Comparison of ENCODE assay signal across 8 cellular contexts in the genomic region with DNA sequence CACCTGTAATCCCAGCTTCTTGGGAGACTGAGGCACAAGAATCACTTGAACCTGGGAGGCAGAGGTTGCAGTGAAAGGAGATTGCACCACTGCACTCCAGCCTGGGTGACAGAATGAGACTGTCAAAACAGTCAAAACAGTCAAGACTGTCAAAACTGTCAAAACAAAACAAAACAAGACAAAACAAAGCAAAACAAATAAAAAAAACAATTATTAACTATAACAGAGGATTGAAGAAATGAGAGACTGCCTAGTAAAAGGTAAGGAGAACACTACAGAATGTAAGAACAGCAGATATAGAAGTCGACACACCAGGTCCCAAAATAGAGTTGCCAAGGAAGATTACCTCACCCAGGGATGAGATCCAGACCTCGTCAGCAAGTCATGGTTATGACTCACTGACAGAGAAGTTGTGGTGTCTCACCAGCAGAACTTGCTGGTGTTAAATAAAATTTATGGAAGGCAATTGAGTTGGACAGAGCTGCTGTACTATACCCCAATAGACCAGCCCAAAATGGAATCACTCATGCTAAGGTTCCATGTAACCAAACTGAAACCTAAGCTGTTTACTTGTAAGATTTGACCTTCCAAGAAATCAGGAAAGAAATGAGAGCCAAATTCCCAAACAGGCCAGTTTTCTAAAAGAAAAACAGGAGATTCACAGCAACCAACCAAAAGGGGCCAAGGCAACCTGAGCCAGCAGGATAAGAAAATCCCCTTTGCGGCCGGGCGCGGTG. TPM values are rescaled to one million over a fixed set of nuclear protein-coding genes. Genes with fewer than 3 reads are reported as not detected.
DNase-seq lines count a peak whose midpoint lies in the region; ATAC-seq and TF ChIP-seq lines count a peak whose summit lies in the region.
"Had no signal": no experiment of that assay in that cellular context is flagged by ENCODE, and none has a peak within 500 bp of the region (broad histone marks: within the 10 kb centered on the region; RNA-seq: fewer than 3 reads in every experiment).

No MANE protein-coding gene starts in this region.

- no peaks in the 10 kb centered on the region for H3K36me3 Mint-ChIP-seq in stimulated activated effector memory CD8-positive, alpha-beta T cell treated with anti-CD3 and anti-CD28 coated beads, Interleukin-12 subunit alpha, Interleukin-12 subunit beta, amount 100 ng/mL, for 72 hours
- peaks cover 3% of the 10 kb centered on the region for H3K36me3 Mint-ChIP-seq in activated CD8-positive, alpha-beta T cell treated with anti-CD3 and anti-CD28 coated beads for 36 hours (ENCODE audit: low read depth)
- peaks cover 2% of the 10 kb centered on the region for H3K36me3 Mint-ChIP-seq in activated CD8-positive, alpha-beta memory T cell treated with anti-CD3 and anti-CD28 coated beads, Interleukin-2, amount 10 ng/mL, durations not matched to agents 7 days and 5 days

- intact Hi-C loops in Right ventricle myocardium superior (cut with DNase I): no loop called here
- intact Hi-C loops in activated CD8-positive, alpha-beta T cell treated with anti-CD3 and anti-CD28 coated beads for 36 hours (cut with micrococcal nuclease): no loop called here

- H3K79me2 ChIP-seq in SK-N-SH (ENCODE audit: insufficient read depth): no peaks in the 10 kb centered on the region

- no peaks in the 10 kb centered on the region for H4K20me1 ChIP-seq in SK-N-SH (ENCODE audit: insufficient read depth)

- POLR2A ChIA-PET in SK-N-SH (lab: Yijun Ruan, JAX): no interaction called here
- POLR2A ChIA-PET in activated CD8-positive, alpha-beta T cell treated with anti-CD3 and anti-CD28 coated beads for 36 hours (lab: Charles Lee): no interaction called here

- no peaks in the 10 kb centered on the region for H3K27me3 ChIP-seq in SK-N-SH (ENCODE audit: insufficient read depth)

- H3K27ac ChIP-seq in SK-N-SH (ENCODE audit: low read depth in 2 of 2, low read length in 1 of 2): peak overlapping the region in 1 of 2 experiments; percentile 62; a peak in 2 of 4 replicates

- H3K9me3 ChIP-seq in SK-N-SH: peaks cover 11% of the 10 kb centered on the region; the same call in 1 of the 2 replicates

- no peak overlapping the region for H3K27ac Mint-ChIP-seq in stimulated activated effector memory CD8-positive, alpha-beta T cell treated with anti-CD3 and anti-CD28 coated beads, Interleukin-12 subunit alpha, Interleukin-12 subunit beta, amount 100 ng/mL, for 72 hours
- H3K27ac Mint-ChIP-seq in activated CD8-positive, alpha-beta T cell treated with anti-CD3 and anti-CD28 coated beads for 36 hours: no peak overlapping the region
- H3K27ac Mint-ChIP-seq in activated CD8-positive, alpha-beta memory T cell treated with anti-CD3 and anti-CD28 coated beads, Interleukin-2, amount 10 ng/mL, durations not matched to agents 7 days and 5 days: no peak overlapping the region

- H3K27me3 Mint-ChIP-seq in activated CD8-positive, alpha-beta T cell treated with anti-CD3 and anti-CD28 coated beads for 36 hours: no peaks in the 10 kb centered on the region
- no peaks in the 10 kb centered on the region for H3K27me3 Mint-ChIP-seq in activated CD8-positive, alpha-beta memory T cell treated with anti-CD3 and anti-CD28 coated beads, Interleukin-2, amount 10 ng/mL, durations not matched to agents 7 days and 5 days

- CTCF ChIA-PET in SK-N-SH (lab: Yijun Ruan, JAX): no interaction called here
- CTCF ChIA-PET in activated CD8-positive, alpha-beta T cell treated with anti-CD3 and anti-CD28 coated beads for 36 hours (lab: Charles Lee): no interaction called here
- CTCF ChIA-PET in activated CD8-positive, alpha-beta memory T cell treated with anti-CD3 and anti-CD28 coated beads, Interleukin-2, amount 10 ng/mL, durations not matched to agents 7 days and 5 days (lab: Charles Lee): no interaction called here

- peaks cover 5% of the 10 kb centered on the region for H3K9me3 Mint-ChIP-seq in stimulated activated effector memory CD8-positive, alpha-beta T cell treated with anti-CD3 and anti-CD28 coated beads, Interleukin-12 subunit alpha, Interleukin-12 subunit beta, amount 100 ng/mL, for 72 hours
- H3K9me3 Mint-ChIP-seq in activated CD8-positive, alpha-beta T cell treated with anti-CD3 and anti-CD28 coated beads for 36 hours: peaks cover 8% of the 10 kb centered on the region
- H3K9me3 Mint-ChIP-seq in activated CD8-positive, alpha-beta memory T cell treated with anti-CD3 and anti-CD28 coated beads, Interleukin-2, amount 10 ng/mL, durations not matched to agents 7 days and 5 days (ENCODE audit: low read depth): peaks cover 9% of the 10 kb centered on the region

- H3K4me3 ChIP-seq in SK-N-SH (ENCODE audit: low read depth in 2 of 2, low read length in 1 of 2): no peak overlapping the region

- 0 out of 2 replicates have a peak overlapping the region, but pooled peaks have one; percentile 29 for H2AFZ ChIP-seq in SK-N-SH (ENCODE audit: low read depth)

- H3F3A ChIP-seq in SK-N-SH (replicated peaks; ENCODE audit: insufficient read depth): no peaks in the 10 kb centered on the region

- DNase-seq in HCEC 1CT: peak; percentile 81
- DNase-seq in SK-N-SH: no peak
- no peak for DNase-seq in Right ventricle myocardium superior
- DNase-seq in stimulated activated effector memory CD8-positive, alpha-beta T cell treated with anti-CD3 and anti-CD28 coated beads, Interleukin-12 subunit alpha, Interleukin-12 subunit beta, amount 100 ng/mL, for 72 hours (ENCODE audit: low spot score in 2 of 2): no peak
- DNase-seq in activated CD8-positive, alpha-beta T cell treated with anti-CD3 and anti-CD28 coated beads for 36 hours: no peak
- no peak for DNase-seq in activated CD8-positive, alpha-beta memory T cell treated with anti-CD3 and anti-CD28 coated beads, Interleukin-2, amount 10 ng/mL, durations not matched to agents 7 days and 5 days
- DNase-seq: NCI-H2171 had no signal

- H3K4me1 ChIP-seq in SK-N-SH (ENCODE audit: control insufficient read depth in 1 of 2, insufficient read depth in 2 of 2, low read depth in 1 of 2, low read length in 1 of 2): no peaks in the 10 kb centered on the region

- WGBS in SK-N-SH (ENCODE audit: low lambda C conversion rate): 60% methylated on average over 6 of the region's 6 CpGs

- peak; percentile 91 for ATAC-seq in Right ventricle myocardium superior (ENCODE audit: poor library complexity)
- peak; percentile 37 for ATAC-seq in stimulated activated effector memory CD8-positive, alpha-beta T cell treated with anti-CD3 and anti-CD28 coated beads, Interleukin-12 subunit alpha, Interleukin-12 subunit beta, amount 100 ng/mL, for 72 hours
- no peak for ATAC-seq in HG03442 (IDR thresholded peaks at IDR 0.05; ENCODE audit: unreplicated experiment)
- no peak for ATAC-seq in activated CD8-positive, alpha-beta T cell treated with anti-CD3 and anti-CD28 coated beads for 36 hours
- ATAC-seq in activated CD8-positive, alpha-beta memory T cell treated with anti-CD3 and anti-CD28 coated beads, Interleukin-2, amount 10 ng/mL, durations not matched to agents 7 days and 5 days: no peak

- no peak for TF ChIP-seq CTCF in SK-N-SH (IDR thresholded peaks at IDR 0.05)
- TF ChIP-seq CTCF in activated CD8-positive, alpha-beta T cell treated with anti-CD3 and anti-CD28 coated beads for 36 hours (IDR thresholded peaks at IDR 0.05): no peak

- no peak for TF ChIP-seq RAD21 in SK-N-SH (IDR thresholded peaks at IDR 0.05; ENCODE audit: low read length)

- no peaks in the 10 kb centered on the region for H3K36me3 ChIP-seq in SK-N-SH (replicated peaks in 1 of 2; ENCODE audit: control insufficient read depth in 1 of 2, insufficient read depth in 2 of 2, low read length in 1 of 2)

- H3K9ac ChIP-seq in SK-N-SH: no peak overlapping the region

- 0 out of 2 replicates have a peak overlapping the region, but pooled peaks have one; percentile 33 for H3K4me2 ChIP-seq in SK-N-SH

- H3K9me2 ChIP-seq in SK-N-SH: no peaks in the 10 kb centered on the region

- H3K4me1 Mint-ChIP-seq in stimulated activated effector memory CD8-positive, alpha-beta T cell treated with anti-CD3 and anti-CD28 coated beads, Interleukin-12 subunit alpha, Interleukin-12 subunit beta, amount 100 ng/mL, for 72 hours: no peaks in the 10 kb centered on the region
- no peaks in the 10 kb centered on the region for H3K4me1 Mint-ChIP-seq in activated CD8-positive, alpha-beta T cell treated with anti-CD3 and anti-CD28 coated beads for 36 hours (ENCODE audit: low read depth)
- H3K4me1 Mint-ChIP-seq in activated CD8-positive, alpha-beta memory T cell treated with anti-CD3 and anti-CD28 coated beads, Interleukin-2, amount 10 ng/mL, durations not matched to agents 7 days and 5 days: no peaks in the 10 kb centered on the region

- peak in 1 of 2 experiments; percentile 56; a peak in 1 of 4 replicates for TF ChIP-seq EP300 in SK-N-SH (IDR thresholded peaks at IDR 0.05; ENCODE audit: borderline replicate concordance in 1 of 2, low read depth in 1 of 2, low read length in 1 of 2)

- no peak overlapping the region for H3K4me3 Mint-ChIP-seq in stimulated activated effector memory CD8-positive, alpha-beta T cell treated with anti-CD3 and anti-CD28 coated beads, Interleukin-12 subunit alpha, Interleukin-12 subunit beta, amount 100 ng/mL, for 72 hours
- no peak overlapping the region for H3K4me3 Mint-ChIP-seq in activated CD8-positive, alpha-beta T cell treated with anti-CD3 and anti-CD28 coated beads for 36 hours
- no peak overlapping the region for H3K4me3 Mint-ChIP-seq in activated CD8-positive, alpha-beta memory T cell treated with anti-CD3 and anti-CD28 coated beads, Interleukin-2, amount 10 ng/mL, durations not matched to agents 7 days and 5 days

TF ChIP-seq in SK-N-SH, 30 proteins besides CTCF, POLR2A, EP300 and RAD21 (continues in another document):
- TF ChIP-seq TCF12 (IDR thresholded peaks at IDR 0.05) (peak; percentile 92), FOXM1 (IDR thresholded peaks at IDR 0.05; ENCODE audit: low read depth) (no peak), MEF2A (IDR thresholded peaks at IDR 0.05; ENCODE audit: borderline replicate concordance, low read depth) (peak; percentile 93), POLR2AphosphoS5 (IDR thresholded peaks at IDR 0.05; ENCODE audit: low read depth, low read length) (peak; percentile 28; the same call in 1 of the 2 replicates)

RNA-seq across cellular contexts. Expression of a gene that starts 32.1 kb away (rescaled TPM):
- 2.2 and 3.1 TPM in 2 replicates for polyA plus RNA-seq in SK-N-SH (2012; rRNA removed)
- polyA plus RNA-seq in SK-N-SH (2012; cell fraction: cytosol; rRNA removed): 2.6 and 2.8 TPM in 2 replicates
- 2.2 and 4.8 TPM in 2 replicates for polyA plus RNA-seq in SK-N-SH (2012; cell fraction: nucleus; rRNA removed)
- total RNA-seq in Right ventricle myocardium superior: 9.1 TPM
- total RNA-seq in activated CD8-positive, alpha-beta T cell treated with anti-CD3 and anti-CD28 coated beads for 36 hours: 10 to 100 TPM; 27.6 to 27.7 TPM
- 10 to 100 TPM; 19.6 to 30.3 TPM for total RNA-seq in activated CD8-positive, alpha-beta memory T cell treated with anti-CD3 and anti-CD28 coated beads, Interleukin-2, amount 10 ng/mL, durations not matched to agents 7 days and 5 days

RNA-seq across cellular contexts. Expression of a gene that starts 43.6 kb away (rescaled TPM):
- polyA plus RNA-seq in SK-N-SH (2012; rRNA removed): not detected in 2 replicates
- not detected in 2 replicates for polyA plus RNA-seq in SK-N-SH (2012; cell fraction: cytosol; rRNA removed)
- not detected in 2 replicates for polyA plus RNA-seq in SK-N-SH (2012; cell fraction: nucleus; rRNA removed)
- 0.30 TPM for total RNA-seq in Right ventricle myocardium superior
- total RNA-seq in activated CD8-positive, alpha-beta T cell treated with anti-CD3 and anti-CD28 coated beads for 36 hours: 1 to 10 TPM; 1.7 TPM
- total RNA-seq in activated CD8-positive, alpha-beta memory T cell treated with anti-CD3 and anti-CD28 coated beads, Interleukin-2, amount 10 ng/mL, durations not matched to agents 7 days and 5 days: 1 to 10 TPM; 3.2 to 9.0 TPM

Comparison
In these comparisons a context has a peak if more than half of its experiments do, and no peak if none do; other contexts are left out.
1. ATAC-seq: peak in Right ventricle myocardium superior (single experiment) and stimulated activated effector memory CD8-positive, alpha-beta T cell treated with anti-CD3 and anti-CD28 coated beads, Interleukin-12 subunit alpha, Interleukin-12 subunit beta, amount 100 ng/mL, for 72 hours (single experiment); none in HG03442 (single experiment), activated CD8-positive, alpha-beta T cell treated with anti-CD3 and anti-CD28 coated beads for 36 hours (single experiment) and activated CD8-positive, alpha-beta memory T cell treated with anti-CD3 and anti-CD28 coated beads, Interleukin-2, amount 10 ng/mL, durations not matched to agents 7 days and 5 days (single experiment).